In the genomic region with DNA sequence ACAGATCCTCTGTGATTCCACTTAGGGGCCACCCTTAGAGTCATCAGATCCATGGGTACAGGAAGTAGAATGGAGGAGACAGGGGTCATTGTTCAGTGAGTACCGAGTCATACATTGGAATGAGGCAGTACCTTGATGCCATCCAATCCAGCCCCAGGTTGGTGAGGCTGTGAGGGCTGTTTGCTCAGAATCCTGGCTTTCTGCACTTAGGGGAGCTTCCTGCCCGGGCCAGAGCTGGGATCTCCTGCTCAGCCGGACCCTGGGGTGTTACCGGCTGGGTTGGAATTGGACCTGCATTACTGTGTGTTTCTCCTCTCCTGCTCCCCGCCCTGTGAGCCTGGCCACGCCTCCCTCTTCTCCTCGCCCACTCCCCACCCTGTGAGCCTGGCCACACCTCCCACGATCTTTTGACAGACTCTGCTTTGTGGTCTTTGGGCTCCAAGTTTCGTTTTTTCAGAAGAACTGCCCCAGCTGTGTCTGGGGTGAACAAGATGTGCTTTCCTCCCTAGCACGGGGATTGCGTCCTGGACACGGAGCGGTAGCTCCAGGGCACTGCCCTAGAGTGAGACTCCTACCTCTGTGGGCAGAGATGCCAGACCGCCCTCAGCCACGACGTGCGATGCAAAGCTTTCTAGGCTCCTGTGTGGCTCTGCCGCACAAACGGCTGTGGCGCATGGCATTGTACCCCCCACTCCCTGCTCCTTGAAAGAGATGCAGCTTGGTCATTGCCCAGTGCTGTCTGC, we compare ENCODE assay signal across 8 cellular contexts. TPM values are rescaled to one million over a fixed set of nuclear protein-coding genes. Genes with fewer than 3 reads are reported as not detected.
DNase-seq lines count a peak whose midpoint lies in the region; ATAC-seq and TF ChIP-seq lines count a peak whose summit lies in the region.

No MANE protein-coding gene starts in this region.

- H3K4me3 ChIP-seq in BLaER1 treated with 17β-estradiol and CSF1 and Interleukin-3, amounts not matched to agents 10 nM and 100 nM = no peak overlapping the region
- peak overlapping the region in 4 of 10 donors; percentile 2 to 10 (median 10) for H3K4me3 ChIP-seq in heart right ventricle

- intact Hi-C loops in activated T-helper 1 cell treated with anti-CD3 and anti-CD28 coated beads, Interleukin-12 subunit alpha, Interleukin-12 subunit beta, Interleukin-2, Interleukin-4 antibody, amounts not matched to agents 30 ng/mL and 10 ng/mL and 1 ng/mL, durations not matched to agents 14 hours and 24 hours and 36 hours (cut with micrococcal nuclease) = loop anchor here (1.0 to 5.0 kb wide), 9 partner anchors 15 to 186 kb away; partner anchors contain the start of genes EDF1, FBXW5, MAN1B1 and PAXX
- intact Hi-C loops in heart right ventricle (cut with DNase I) = loop anchor here in 3 of 10 donors (2.0 to 5.0 kb wide), 3 partner anchors 15 to 49 kb away; partner anchors contain the start of genes FBXW5 (in 2 of the 3), MAMDC4 (in 1 of the 3) and TRAF2 (in 1 of the 3)

- peak overlapping the region; percentile 80 for H3K4me3 Mint-ChIP-seq in activated T-helper 1 cell treated with anti-CD3 and anti-CD28 coated beads, Interleukin-12 subunit alpha, Interleukin-12 subunit beta, Interleukin-2, Interleukin-4 antibody, amounts not matched to agents 30 ng/mL and 10 ng/mL and 1 ng/mL, durations not matched to agents 14 hours and 24 hours and 36 hours

- no peak for TF ChIP-seq CTCF in heart right ventricle (IDR thresholded peaks at IDR 0.05)

- H3K4me1 Mint-ChIP-seq in activated T-helper 1 cell treated with anti-CD3 and anti-CD28 coated beads, Interleukin-12 subunit alpha, Interleukin-12 subunit beta, Interleukin-2, Interleukin-4 antibody, amounts not matched to agents 30 ng/mL and 10 ng/mL and 1 ng/mL, durations not matched to agents 14 hours and 24 hours and 36 hours (ENCODE audit: low read depth) = peaks cover 69% of the 10 kb centered on the region

- peaks cover 38% of the 10 kb centered on the region for H3K36me3 Mint-ChIP-seq in activated T-helper 1 cell treated with anti-CD3 and anti-CD28 coated beads, Interleukin-12 subunit alpha, Interleukin-12 subunit beta, Interleukin-2, Interleukin-4 antibody, amounts not matched to agents 30 ng/mL and 10 ng/mL and 1 ng/mL, durations not matched to agents 14 hours and 24 hours and 36 hours (ENCODE audit: low read depth)

- no peaks in the 10 kb centered on the region for H3K9me3 Mint-ChIP-seq in activated T-helper 1 cell treated with anti-CD3 and anti-CD28 coated beads, Interleukin-12 subunit alpha, Interleukin-12 subunit beta, Interleukin-2, Interleukin-4 antibody, amounts not matched to agents 30 ng/mL and 10 ng/mL and 1 ng/mL, durations not matched to agents 14 hours and 24 hours and 36 hours

- H4K20me1 ChIP-seq in BLaER1 treated with 17β-estradiol and CSF1 and Interleukin-3, amounts not matched to agents 10 nM and 100 nM = peaks cover 26 to 96% (median 75%) of the 10 kb centered on the region in 11 experiments; a peak in 21 of 22 replicates

- H3K36me3 ChIP-seq in BLaER1 treated with 17β-estradiol and CSF1 and Interleukin-3, amounts not matched to agents 10 nM and 100 nM = peaks cover 74 to 100% (median 96%) of the 10 kb centered on the region in 11 experiments
- H3K36me3 ChIP-seq in heart right ventricle = peaks cover 0 to 66% (median 17%) of the 10 kb centered on the region in 9 donors

- H3K27ac ChIP-seq in BLaER1 treated with 17β-estradiol and CSF1 and Interleukin-3, amounts not matched to agents 10 nM and 100 nM = peak overlapping the region in 7 of 11 experiments; percentile 10 to 54 (median 21); a peak in 7 of 22 replicates
- H3K27ac ChIP-seq in heart right ventricle = peak overlapping the region; percentile 50 to 90 (median 84)

- ATAC-seq in GM21526 (IDR thresholded peaks at IDR 0.05; ENCODE audit: low FRiP score, unreplicated experiment) (peak; percentile 42), heart right ventricle (peak; percentile 13 to 66 (median 45))

- WGBS in heart right ventricle, 2 donors = 34 to 45% methylated on average over 20 of the region's 20 CpGs

- H3K27me3 Mint-ChIP-seq in activated T-helper 1 cell treated with anti-CD3 and anti-CD28 coated beads, Interleukin-12 subunit alpha, Interleukin-12 subunit beta, Interleukin-2, Interleukin-4 antibody, amounts not matched to agents 30 ng/mL and 10 ng/mL and 1 ng/mL, durations not matched to agents 14 hours and 24 hours and 36 hours (ENCODE audit: insufficient read depth) = no peaks in the 10 kb centered on the region

- peak overlapping the region in 10 of 11 experiments; percentile 11 to 42 (median 34); a peak in 10 of 22 replicates for H3K9ac ChIP-seq in BLaER1 treated with 17β-estradiol and CSF1 and Interleukin-3, amounts not matched to agents 10 nM and 100 nM

- peak overlapping the region; percentile 99 for H3K27ac Mint-ChIP-seq in activated T-helper 1 cell treated with anti-CD3 and anti-CD28 coated beads, Interleukin-12 subunit alpha, Interleukin-12 subunit beta, Interleukin-2, Interleukin-4 antibody, amounts not matched to agents 30 ng/mL and 10 ng/mL and 1 ng/mL, durations not matched to agents 14 hours and 24 hours and 36 hours

- peaks cover 15 to 31% (median 23%) of the 10 kb centered on the region in 10 experiments for H3K4me1 ChIP-seq in BLaER1 treated with 17β-estradiol and CSF1 and Interleukin-3, amounts not matched to agents 10 nM and 100 nM
- H3K4me1 ChIP-seq in heart right ventricle = peaks cover 19 to 53% (median 35%) of the 10 kb centered on the region in 9 donors

- peak; percentile 35 for DNase-seq in NAMALWA (ENCODE audit: low spot score)
- peak; percentile 84 for DNase-seq in activated T-helper 1 cell treated with anti-CD3 and anti-CD28 coated beads, Interleukin-12 subunit alpha, Interleukin-12 subunit beta, Interleukin-2, Interleukin-4 antibody, amounts not matched to agents 30 ng/mL and 10 ng/mL and 1 ng/mL, durations not matched to agents 14 hours and 24 hours and 36 hours (ENCODE audit: low spot score)
- DNase-seq in heart right ventricle = no peak
- DNase-seq in stimulated activated CD4-positive, alpha-beta T cell treated with anti-CD3 and anti-CD28 coated beads, Interleukin-1b, Interleukin-23, amount 100 ng/mL, for 48 hours = peak; percentile 73
- DNase-seq in SKM-1 treated with dmso at 0.1 percent for 144 hours (lab: John Stamatoyannopoulos, UW; ENCODE audit: unreplicated experiment) = no peak
- no peak for DNase-seq in NCI-H1417 (lab: John Stamatoyannopoulos, UW)

- no peaks in the 10 kb centered on the region for H3K27me3 ChIP-seq in BLaER1 treated with 17β-estradiol and CSF1 and Interleukin-3, amounts not matched to agents 10 nM and 100 nM
- H3K27me3 ChIP-seq in heart right ventricle = no peaks in the 10 kb centered on the region

- H3K4me2 ChIP-seq in BLaER1 treated with 17β-estradiol and CSF1 and Interleukin-3, amounts not matched to agents 10 nM and 100 nM = peak overlapping the region; percentile 22 to 53 (median 40); a peak in 18 of 22 replicates

- H3K9me3 ChIP-seq in BLaER1 treated with 17β-estradiol and CSF1 and Interleukin-3, amounts not matched to agents 10 nM and 100 nM (replicated peaks in 1 of 11) = no peaks in the 10 kb centered on the region; a peak in 1 of 22 replicates
- H3K9me3 ChIP-seq in heart right ventricle = no peaks in the 10 kb centered on the region

RNA-seq across cellular contexts. Expression of gene TRAF2, which starts 15.4 kb away (rescaled TPM):
- 67.4 and 76.3 TPM in 2 replicates for total RNA-seq in activated T-helper 1 cell treated with anti-CD3 and anti-CD28 coated beads, Interleukin-12 subunit alpha, Interleukin-12 subunit beta, Interleukin-2, Interleukin-4 antibody, amounts not matched to agents 30 ng/mL and 10 ng/mL and 1 ng/mL, durations not matched to agents 14 hours and 24 hours and 36 hours
- total RNA-seq in heart right ventricle = 10 to 100 TPM in 5 of 10 donors, 1 to 10 TPM in 5; 5.4 to 14.8 (median 9.7) TPM
- 10 to 100 TPM; 10.1 to 17.0 TPM for polyA plus RNA-seq in heart right ventricle

RNA-seq across cellular contexts. Expression of gene EDF1, which starts 35.6 kb away (rescaled TPM):
- 410 and 418 TPM in 2 replicates for total RNA-seq in activated T-helper 1 cell treated with anti-CD3 and anti-CD28 coated beads, Interleukin-12 subunit alpha, Interleukin-12 subunit beta, Interleukin-2, Interleukin-4 antibody, amounts not matched to agents 30 ng/mL and 10 ng/mL and 1 ng/mL, durations not matched to agents 14 hours and 24 hours and 36 hours
- total RNA-seq in heart right ventricle = 100 to 1,000 TPM; 289 to 375 (median 329) TPM
- 1,000 to 10,000 TPM in 1 of 2 donors, 100 to 1,000 TPM in 1; 624 to 1,058 TPM for polyA plus RNA-seq in heart right ventricle

RNA-seq across cellular contexts. Expression of gene FBXW5, which starts 42.9 kb away (rescaled TPM):
- total RNA-seq in activated T-helper 1 cell treated with anti-CD3 and anti-CD28 coated beads, Interleukin-12 subunit alpha, Interleukin-12 subunit beta, Interleukin-2, Interleukin-4 antibody, amounts not matched to agents 30 ng/mL and 10 ng/mL and 1 ng/mL, durations not matched to agents 14 hours and 24 hours and 36 hours = 92.5 and 96.2 TPM in 2 replicates
- 100 to 1,000 TPM; 118 to 169 (median 138) TPM for total RNA-seq in heart right ventricle
- 100 to 1,000 TPM; 177 to 215 TPM for polyA plus RNA-seq in heart right ventricle

RNA-seq across cellular contexts. Expression of gene C8G, which starts 43.4 kb away (rescaled TPM):
- total RNA-seq in activated T-helper 1 cell treated with anti-CD3 and anti-CD28 coated beads, Interleukin-12 subunit alpha, Interleukin-12 subunit beta, Interleukin-2, Interleukin-4 antibody, amounts not matched to agents 30 ng/mL and 10 ng/mL and 1 ng/mL, durations not matched to agents 14 hours and 24 hours and 36 hours = 0.56 and 1.5 TPM in 2 replicates
- 10 to 100 TPM in 1 of 10 donors, 1 to 10 TPM in 9; 1.2 to 10.0 (median 2.4) TPM for total RNA-seq in heart right ventricle
- polyA plus RNA-seq in heart right ventricle = 1 to 10 TPM; 2.0 to 2.1 TPM

RNA-seq across cellular contexts. Expression of gene MAMDC4, which starts 49.5 kb away (rescaled TPM):
- 18.2 and 23.6 TPM in 2 replicates for total RNA-seq in activated T-helper 1 cell treated with anti-CD3 and anti-CD28 coated beads, Interleukin-12 subunit alpha, Interleukin-12 subunit beta, Interleukin-2, Interleukin-4 antibody, amounts not matched to agents 30 ng/mL and 10 ng/mL and 1 ng/mL, durations not matched to agents 14 hours and 24 hours and 36 hours
- 10 to 100 TPM in 2 of 10 donors, 1 to 10 TPM in 8; 4.1 to 11.3 (median 8.3) TPM for total RNA-seq in heart right ventricle
- 10 to 100 TPM in 1 of 2 donors, 1 to 10 TPM in 1; 8.0 to 45.4 TPM for polyA plus RNA-seq in heart right ventricle

Comparison
In these comparisons a context has a peak if more than half of its experiments do, and no peak if none do; other contexts are left out.
1. DNase-seq: peak in NAMALWA (single experiment), activated T-helper 1 cell treated with anti-CD3 and anti-CD28 coated beads, Interleukin-12 subunit alpha, Interleukin-12 subunit beta, Interleukin-2, Interleukin-4 antibody, amounts not matched to agents 30 ng/mL and 10 ng/mL and 1 ng/mL, durations not matched to agents 14 hours and 24 hours and 36 hours (single experiment) and stimulated activated CD4-positive, alpha-beta T cell treated with anti-CD3 and anti-CD28 coated beads, Interleukin-1b, Interleukin-23, amount 100 ng/mL, for 48 hours (single experiment); none in heart right ventricle (0 of 2), SKM-1 treated with dmso at 0.1 percent for 144 hours (single experiment) and NCI-H1417 (0 of 3).